15 cellular contexts compared by ENCODE assay signal in genomic region chrX:71160475-71160874, GRCh38. TPM values are rescaled to one million over a fixed set of nuclear protein-coding genes. Genes with fewer than 3 reads are reported as not detected.
DNase-seq lines count a peak whose midpoint lies in the region; ATAC-seq and TF ChIP-seq lines count a peak whose summit lies in the region.
"Had no signal": no experiment of that assay in that cellular context is flagged by ENCODE, and none has a peak within 500 bp of the region (broad histone marks: within the 10 kb centered on the region; RNA-seq: fewer than 3 reads in every experiment).

No MANE protein-coding gene starts in this region.

- no peaks in the 10 kb centered on the region for H3K79me2 ChIP-seq in PC-3 (ENCODE audit: low read length)

- H3K36me3 ChIP-seq in A673 (ENCODE audit: insufficient read depth, low read length, poor library complexity, severe bottlenecking) (no peaks in the 10 kb centered on the region), PC-3 (ENCODE audit: low read depth, low read length) (no peaks in the 10 kb centered on the region), body of pancreas (replicated peaks in 1 of 2; ENCODE audit: insufficient read depth in 1 of 2, low read depth in 2 of 2) (no peaks in the 10 kb centered on the region)
- H3K36me3 ChIP-seq: HAP-1 had no signal

- peak; percentile 75 for ATAC-seq in PC-3
- no peak for ATAC-seq in body of pancreas
- ATAC-seq: A549, GM12878, HepG2 had no signal

- TF ChIP-seq CTCF in A673 (conservative IDR thresholded peaks at IDR 0.05; ENCODE audit: low read depth, low read length) = no peak
- no peak for TF ChIP-seq CTCF in PC-3 (conservative IDR thresholded peaks at IDR 0.05; ENCODE audit: low read depth, low read length)
- no peak for TF ChIP-seq CTCF in fibroblast of pulmonary artery (IDR thresholded peaks at IDR 0.05; ENCODE audit: low read length, missing control alignments)
- no peak for TF ChIP-seq CTCF in body of pancreas (IDR thresholded peaks at IDR 0.05)
- TF ChIP-seq CTCF in GM20000 (IDR thresholded peaks at IDR 0.05; ENCODE audit: extremely low read depth, missing control alignments) = no peak

- H3K9me2 ChIP-seq in PC-3 (replicated peaks; ENCODE audit: low read length) = no peaks in the 10 kb centered on the region

- no peak overlapping the region for H2AFZ ChIP-seq in PC-3 (ENCODE audit: low read length)

- no peaks in the 10 kb centered on the region for H4K20me1 ChIP-seq in PC-3 (ENCODE audit: low read length)

- POLR2A ChIA-PET in A673 (lab: Charles Lee; ENCODE audit: low non-redundant PET) = no interaction called here
- POLR2A ChIA-PET in PC-3 (lab: Charles Lee; ENCODE audit: unreplicated experiment) = no interaction called here

- H3K27me3 ChIP-seq in A673 (replicated peaks; ENCODE audit: insufficient read depth, low read depth, low read length, poor library complexity) (no peaks in the 10 kb centered on the region), PC-3 (ENCODE audit: low read length) (no peaks in the 10 kb centered on the region), body of pancreas (no peaks in the 10 kb centered on the region)

- peak; percentile 29 for DNase-seq in A673 (ENCODE audit: low spot score)
- DNase-seq in COR-L47 (lab: John Stamatoyannopoulos, UW) = peak; percentile 6
- peak; percentile 94 for DNase-seq in PC-3
- peak; percentile 62 for DNase-seq in fibroblast of pulmonary artery (ENCODE audit: low read depth)
- DNase-seq in body of pancreas = no peak
- DNase-seq in GM20000 (ENCODE audit: low spot score) = no peak
- DNase-seq: CD8-positive, alpha-beta memory T cell; DMS79; HFFc6 had no signal

- H3K9me3 ChIP-seq in A673 (ENCODE audit: low read depth, low read length, poor library complexity, severe bottlenecking) (no peaks in the 10 kb centered on the region), PC-3 (ENCODE audit: low read length) (no peaks in the 10 kb centered on the region), body of pancreas (no peaks in the 10 kb centered on the region)
- H3K9me3 ChIP-seq: A549, HAP-1 had no signal

- no TSS peak for BruUV-seq in A673 (replicated peaks; lab: Mats Ljungman, UMichigan)
- no TSS peak for BruUV-seq in PC-3 (replicated peaks; lab: Mats Ljungman, UMichigan)

- H3F3A ChIP-seq in PC-3 (ENCODE audit: low read length, unreplicated experiment) = no peaks in the 10 kb centered on the region

- no peak for TF ChIP-seq POLR2A in body of pancreas (IDR thresholded peaks at IDR 0.05)

- H3K4me1 ChIP-seq in A673 (ENCODE audit: insufficient read depth, low read length, poor library complexity, severe bottlenecking) (no peaks in the 10 kb centered on the region), PC-3 (ENCODE audit: insufficient read depth, low read length) (no peaks in the 10 kb centered on the region), body of pancreas (no peaks in the 10 kb centered on the region)
- H3K4me1 ChIP-seq: A549, HAP-1 had no signal

- no peak overlapping the region for H3K4me2 ChIP-seq in PC-3 (ENCODE audit: low read length)
- H3K4me2 ChIP-seq: A549 had no signal

- H3K27ac ChIP-seq in A673 (ENCODE audit: low read depth, low read length, poor library complexity, severe bottlenecking) (no peak overlapping the region), PC-3 (ENCODE audit: low read length) (no peak overlapping the region; the same call in 1 of the 2 replicates), body of pancreas (no peak overlapping the region)
- H3K27ac ChIP-seq: A549 had no signal

- H3K4me3 ChIP-seq in A673 (ENCODE audit: low read depth, low read length, poor library complexity, severe bottlenecking) = no peak overlapping the region
- H3K4me3 ChIP-seq in PC-3 (ENCODE audit: low read length) = no peak overlapping the region
- H3K4me3 ChIP-seq in fibroblast of pulmonary artery (replicated peaks; ENCODE audit: low read depth, low read length) = no peak overlapping the region
- H3K4me3 ChIP-seq in body of pancreas = no peak overlapping the region
- H3K4me3 ChIP-seq: A549, GM12878, HAP-1 had no signal

- CTCF ChIA-PET in A673 (lab: Charles Lee) = no interaction called here
- CTCF ChIA-PET in PC-3 (lab: Charles Lee) = no interaction called here

- H3K9ac ChIP-seq in PC-3 (ENCODE audit: low read length) = no peak overlapping the region

- intact Hi-C loops in A673 (cut with micrococcal nuclease; ENCODE audit: unreplicated experiment) = no loop called here
- intact Hi-C loops in PC-3 (cut with micrococcal nuclease) = no loop called here
- intact Hi-C loops in body of pancreas (cut with DNase I) = no loop called here

- 79 to 88% methylated on average over 3 of the region's 3 CpGs for WGBS in body of pancreas, 2 donors

RNA-seq across cellular contexts. Expression of gene NLGN3, which starts 15.8 kb away (rescaled TPM):
- 1.2 and 1.7 TPM in 2 replicates for total RNA-seq in A673 (2021)
- 0.23 and 0.29 TPM in 2 replicates for total RNA-seq in PC-3 (2014; rRNA removed)
- 1 to 10 TPM in 1 of 2 donors, not detected in 1; 1.0 TPM for total RNA-seq in body of pancreas
- total RNA-seq: G401 had no signal

RNA-seq across cellular contexts. Expression of gene MED12, which starts 42.1 kb away (rescaled TPM):
- total RNA-seq in A673 (2021) (51.6 and 63.3 TPM in 2 replicates), PC-3 (2014; rRNA removed) (28.1 and 45.8 TPM in 2 replicates), body of pancreas (10 to 100 TPM; 26.4 to 83.0 TPM)

RNA-seq across cellular contexts. Expression of gene IL2RG, which starts 49.1 kb away (rescaled TPM):
- total RNA-seq in A673 (2021) = 2.8 and 3.0 TPM in 2 replicates
- not detected in 2 replicates for total RNA-seq in PC-3 (2014; rRNA removed)
- 1 to 10 TPM in 1 of 2 donors, under 1 TPM in 1; 0.52 to 8.2 TPM for total RNA-seq in body of pancreas
- total RNA-seq: G401, H1, HepG2 had no signal

RNA-seq across cellular contexts. Expression of gene CXorf65, which starts 53.9 kb away (rescaled TPM):
- total RNA-seq in A673 (2021) (not detected in 2 replicates), PC-3 (2014; rRNA removed) (not detected in 2 replicates), body of pancreas (not detected)
- total RNA-seq: G401, H1, HepG2, HFFc6 had no signal

Comparison
In these comparisons a context has a peak if more than half of its experiments do, and no peak if none do; other contexts are left out.
1. DNase-seq: peak in A673 (single experiment), COR-L47 (single experiment), PC-3 (single experiment) and fibroblast of pulmonary artery (single experiment); none in body of pancreas (0 of 4) and GM20000 (single experiment).